8 cellular contexts compared by ENCODE assay signal in genomic region chr22:42934338-42934737, GRCh38.
DNase-seq lines count a peak whose midpoint lies in the region; ATAC-seq and TF ChIP-seq lines count a peak whose summit lies in the region.

No MANE protein-coding gene starts in this region.

- no peak overlapping the region for H3K4me3 ChIP-seq in heart left ventricle
- no peak overlapping the region for H3K4me3 ChIP-seq in naive thymus-derived CD4-positive, alpha-beta T cell (ENCODE audit: low read length)
- H3K4me3 ChIP-seq in uterus: no peak overlapping the region

- TF ChIP-seq CTCF in heart left ventricle (IDR thresholded peaks at IDR 0.05) (no peak), uterus (IDR thresholded peaks at IDR 0.05) (no peak)

- H3K9me3 Mint-ChIP-seq in central memory CD8-positive, alpha-beta T cell: no peaks in the 10 kb centered on the region
- no peaks in the 10 kb centered on the region for H3K9me3 Mint-ChIP-seq in naive thymus-derived CD4-positive, alpha-beta T cell

- H3K27me3 ChIP-seq in heart left ventricle: no peaks in the 10 kb centered on the region
- no peaks in the 10 kb centered on the region for H3K27me3 ChIP-seq in naive thymus-derived CD4-positive, alpha-beta T cell (ENCODE audit: control insufficient read depth in 2 of 2, insufficient read depth in 2 of 2, low read length in 2 of 2)
- H3K27me3 ChIP-seq in uterus: no peaks in the 10 kb centered on the region

- DNase-seq in heart left ventricle (no peak), left cardiac atrium (no peak), uterus (no peak), AG20443 (ENCODE audit: low spot score) (no peak)
- DNase-seq in central memory CD8-positive, alpha-beta T cell (ENCODE audit: low spot score in 2 of 2): no peak
- DNase-seq in naive thymus-derived CD4-positive, alpha-beta T cell: no peak

- H3K9me3 ChIP-seq in heart left ventricle (no peaks in the 10 kb centered on the region), uterus (no peaks in the 10 kb centered on the region)
- H3K9me3 ChIP-seq in naive thymus-derived CD4-positive, alpha-beta T cell (ENCODE audit: control insufficient read depth in 2 of 3, low read length in 3 of 3): no peaks in the 10 kb centered on the region

- peaks cover 75% of the 10 kb centered on the region for H3K4me1 Mint-ChIP-seq in central memory CD8-positive, alpha-beta T cell
- peaks cover 59 to 89% (median 81%) of the 10 kb centered on the region in 7 donors for H3K4me1 Mint-ChIP-seq in naive thymus-derived CD4-positive, alpha-beta T cell

- POLR2A ChIA-PET in naive thymus-derived CD4-positive, alpha-beta T cell (lab: Charles Lee): no interaction called here

- CTCF ChIA-PET in naive thymus-derived CD4-positive, alpha-beta T cell (lab: Charles Lee): no interaction called here

- H3K27me3 Mint-ChIP-seq in central memory CD8-positive, alpha-beta T cell: no peaks in the 10 kb centered on the region
- H3K27me3 Mint-ChIP-seq in naive thymus-derived CD4-positive, alpha-beta T cell: no peaks in the 10 kb centered on the region

- H3K27ac Mint-ChIP-seq in central memory CD8-positive, alpha-beta T cell (ENCODE audit: low read depth): peak overlapping the region; percentile 88
- H3K27ac Mint-ChIP-seq in naive thymus-derived CD4-positive, alpha-beta T cell: peak overlapping the region in 5 of 9 donors; percentile 28 to 77 (median 38)

- TF ChIP-seq POLR2A in heart left ventricle (IDR thresholded peaks at IDR 0.05): no peak
- TF ChIP-seq POLR2A in uterus (IDR thresholded peaks at IDR 0.05): no peak

- H3K4me1 ChIP-seq in heart left ventricle: peaks cover 48 to 100% (median 96%) of the 10 kb centered on the region in 12 donors
- peaks cover 0 to 3% of the 10 kb centered on the region in 2 donors for H3K4me1 ChIP-seq in naive thymus-derived CD4-positive, alpha-beta T cell (ENCODE audit: control insufficient read depth in 2 of 2, insufficient read depth in 2 of 2, low read length in 2 of 2)
- H3K4me1 ChIP-seq in uterus: peaks cover 21 to 35% of the 10 kb centered on the region in 2 donors

- H3K27ac ChIP-seq in heart left ventricle (peak overlapping the region; percentile 79 to 93 (median 86)), uterus (peak overlapping the region; percentile 79 to 90)
- no peak overlapping the region for H3K27ac ChIP-seq in naive thymus-derived CD4-positive, alpha-beta T cell (ENCODE audit: low read depth, low read length)

- ATAC-seq in heart left ventricle (peak in 1 of 4 donors; percentile 1), left cardiac atrium (no peak), HG02885 (IDR thresholded peaks at IDR 0.05; ENCODE audit: poor library complexity, unreplicated experiment) (no peak), GM19395 (IDR thresholded peaks at IDR 0.05; ENCODE audit: unreplicated experiment) (no peak)
- no peak for ATAC-seq in central memory CD8-positive, alpha-beta T cell (replicated peaks; ENCODE audit: extremely low read depth, poor library complexity, severe bottlenecking)
- ATAC-seq in naive thymus-derived CD4-positive, alpha-beta T cell: no peak

- H3K4me3 Mint-ChIP-seq in central memory CD8-positive, alpha-beta T cell: no peak overlapping the region
- H3K4me3 Mint-ChIP-seq in naive thymus-derived CD4-positive, alpha-beta T cell: peak overlapping the region in 5 of 10 donors; percentile 25 to 54 (median 48)

- H3K36me3 Mint-ChIP-seq in central memory CD8-positive, alpha-beta T cell (ENCODE audit: insufficient read depth): peaks cover 3% of the 10 kb centered on the region
- H3K36me3 Mint-ChIP-seq in naive thymus-derived CD4-positive, alpha-beta T cell: peaks cover 0 to 12% (median 0%) of the 10 kb centered on the region in 5 donors

- intact Hi-C loops in heart left ventricle (cut with DNase I) (loop anchor here in 1 of 10 donors (5.0 kb wide), 1 partner anchor 33 kb away; no protein-coding TSS in a partner anchor), left cardiac atrium (cut with DNase I) (no loop called here), uterus (cut with DNase I; ENCODE audit: low total_unique reads) (no loop called here)
- intact Hi-C loops in naive thymus-derived CD4-positive, alpha-beta T cell (cut with micrococcal nuclease): no loop called here

- WGBS in heart left ventricle, 4 donors: 71 to 84% (median 75%) methylated on average over 5 of the region's 5 CpGs

- H3K36me3 ChIP-seq in heart left ventricle (peaks cover 0 to 6% (median 0%) of the 10 kb centered on the region in 9 donors), uterus (no peaks in the 10 kb centered on the region)
- H3K36me3 ChIP-seq in naive thymus-derived CD4-positive, alpha-beta T cell (ENCODE audit: control insufficient read depth in 2 of 3, insufficient read depth in 3 of 3, low read length in 3 of 3): peaks cover 0 to 3% (median 0%) of the 10 kb centered on the region in 3 experiments
